6 cellular contexts compared by ENCODE assay signal in the genomic region with DNA sequence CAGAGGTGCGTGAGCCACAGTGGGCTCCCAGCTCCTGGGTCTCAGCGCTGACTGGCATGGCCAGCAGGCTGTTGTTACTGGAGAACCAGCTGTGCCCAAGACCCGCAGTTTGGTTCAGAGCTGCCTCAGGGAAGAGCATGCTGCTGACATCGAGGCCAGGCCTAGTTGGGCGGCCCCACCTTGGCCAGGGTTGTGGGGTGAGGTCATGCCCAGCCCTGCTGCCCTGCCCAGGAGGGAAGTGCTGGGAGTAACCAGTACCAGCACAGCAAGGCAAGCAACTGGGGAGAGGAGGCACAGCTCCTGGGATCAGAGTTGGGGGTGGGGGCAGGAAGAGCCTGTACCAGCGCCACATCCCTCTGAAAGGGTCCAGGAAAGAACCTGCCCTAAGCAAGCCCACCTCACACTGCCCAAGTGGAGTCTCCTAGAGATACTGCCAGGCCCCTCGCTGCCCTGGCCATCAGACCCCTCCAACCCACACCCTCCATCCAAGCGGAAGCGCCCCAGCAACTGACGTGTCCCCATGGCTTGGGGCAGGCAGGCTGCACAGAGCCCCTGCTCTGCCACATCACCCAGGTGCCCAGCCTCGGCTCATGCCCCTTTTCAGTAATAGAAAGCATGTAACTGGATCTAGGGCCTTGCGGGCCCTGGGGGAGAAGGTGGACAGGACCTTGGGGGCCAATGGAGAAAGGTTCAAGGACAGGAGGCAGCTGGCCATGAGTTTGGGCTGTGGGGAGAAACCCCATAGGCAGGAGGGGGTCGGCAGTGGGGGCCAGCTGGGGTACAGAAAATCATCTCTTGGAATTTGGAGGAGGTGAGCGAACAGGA. TPM values are rescaled to one million over a fixed set of nuclear protein-coding genes. Genes with fewer than 3 reads are reported as not detected.
A peak's percentile ranks its signal among the peaks of the same experiment; 100 is the strongest.
DNase-seq lines count a peak whose midpoint lies in the region; ATAC-seq and TF ChIP-seq lines count a peak whose summit lies in the region.

No MANE protein-coding gene starts in this region.

- H3K36me3 Mint-ChIP-seq in CD14-positive monocyte: no peaks in the 10 kb centered on the region
- no peaks in the 10 kb centered on the region for H3K36me3 Mint-ChIP-seq in activated T-helper 1 cell treated with anti-CD3 and anti-CD28 coated beads, Interleukin-12 subunit alpha, Interleukin-12 subunit beta, Interleukin-2, Interleukin-4 antibody, amounts not matched to agents 30 ng/mL and 10 ng/mL and 1 ng/mL, durations not matched to agents 14 hours and 24 hours and 36 hours (ENCODE audit: low read depth)

- peak overlapping the region; percentile 59 for H4K8ac ChIP-seq in mesenchymal stem cell (ENCODE audit: low read length)

- H3K4me1 Mint-ChIP-seq in CD14-positive monocyte: peaks cover 10% of the 10 kb centered on the region
- H3K4me1 Mint-ChIP-seq in activated T-helper 1 cell treated with anti-CD3 and anti-CD28 coated beads, Interleukin-12 subunit alpha, Interleukin-12 subunit beta, Interleukin-2, Interleukin-4 antibody, amounts not matched to agents 30 ng/mL and 10 ng/mL and 1 ng/mL, durations not matched to agents 14 hours and 24 hours and 36 hours (ENCODE audit: low read depth): peaks cover 20% of the 10 kb centered on the region

- peak overlapping the region; percentile 12 for H2AK5ac ChIP-seq in mesenchymal stem cell (ENCODE audit: low read length, severe bottlenecking)

- H3K4ac ChIP-seq in mesenchymal stem cell (ENCODE audit: low read depth in 1 of 2, low read length in 2 of 2): peak overlapping the region in 1 of 2 experiments; percentile 29

- WGBS in mesenchymal stem cell: 44% methylated on average over 14 of the region's 14 CpGs

- peak overlapping the region; percentile 66 to 87 for H3K4me3 ChIP-seq in mesenchymal stem cell (ENCODE audit: insufficient read depth in 1 of 2, low read depth in 1 of 2, low read length in 2 of 2)

- no peak for ATAC-seq in HG03432 (IDR thresholded peaks at IDR 0.05; ENCODE audit: unreplicated experiment)

- peak overlapping the region; percentile 71 to 83 for H3K4me3 Mint-ChIP-seq in CD14-positive monocyte
- H3K4me3 Mint-ChIP-seq in activated T-helper 1 cell treated with anti-CD3 and anti-CD28 coated beads, Interleukin-12 subunit alpha, Interleukin-12 subunit beta, Interleukin-2, Interleukin-4 antibody, amounts not matched to agents 30 ng/mL and 10 ng/mL and 1 ng/mL, durations not matched to agents 14 hours and 24 hours and 36 hours: peak overlapping the region; percentile 84

- peak overlapping the region; percentile 23 to 62 for H3K18ac ChIP-seq in mesenchymal stem cell (ENCODE audit: low read depth in 1 of 2, low read length in 2 of 2)

- H3K79me1 ChIP-seq in mesenchymal stem cell (replicated peaks; ENCODE audit: low read length, poor library complexity, severe bottlenecking): peaks cover 20% of the 10 kb centered on the region

- H3K9me3 ChIP-seq in mesenchymal stem cell (ENCODE audit: control insufficient read depth, low read length): no peaks in the 10 kb centered on the region

- peak overlapping the region; percentile 83 for H3K4me2 ChIP-seq in mesenchymal stem cell (ENCODE audit: low read length, poor library complexity, severe bottlenecking)

- no peak overlapping the region for H2BK5ac ChIP-seq in mesenchymal stem cell (ENCODE audit: low read depth, low read length, poor library complexity, severe bottlenecking)

- DNase-seq in CD14-positive monocyte (ENCODE audit: low spot score) (no peak), mesenchymal stem cell (no peak), NCI-H82 (lab: John Stamatoyannopoulos, UW) (no peak)
- no peak for DNase-seq in activated T-helper 1 cell treated with anti-CD3 and anti-CD28 coated beads, Interleukin-12 subunit alpha, Interleukin-12 subunit beta, Interleukin-2, Interleukin-4 antibody, amounts not matched to agents 30 ng/mL and 10 ng/mL and 1 ng/mL, durations not matched to agents 14 hours and 24 hours and 36 hours (ENCODE audit: low spot score)
- DNase-seq in stimulated activated CD4-positive, alpha-beta T cell treated with anti-CD3 and anti-CD28 coated beads, Interleukin-2, amount 100 ng/mL, for 48 hours: no peak

- peak overlapping the region in 1 of 7 donors; percentile 81 for H3K27ac Mint-ChIP-seq in CD14-positive monocyte
- H3K27ac Mint-ChIP-seq in activated T-helper 1 cell treated with anti-CD3 and anti-CD28 coated beads, Interleukin-12 subunit alpha, Interleukin-12 subunit beta, Interleukin-2, Interleukin-4 antibody, amounts not matched to agents 30 ng/mL and 10 ng/mL and 1 ng/mL, durations not matched to agents 14 hours and 24 hours and 36 hours: peak overlapping the region; percentile 52

- no peaks in the 10 kb centered on the region for H3K27me3 ChIP-seq in mesenchymal stem cell (ENCODE audit: control insufficient read depth in 1 of 2, insufficient read depth in 1 of 2, low read length in 2 of 2)

- H2BK15ac ChIP-seq in mesenchymal stem cell (ENCODE audit: low read depth, poor library complexity, severe bottlenecking): peak overlapping the region; percentile 55

- peak overlapping the region; percentile 89 for H3K9ac ChIP-seq in mesenchymal stem cell (ENCODE audit: low read length)

- no peak overlapping the region for H3K27ac ChIP-seq in mesenchymal stem cell (ENCODE audit: low read length, poor library complexity, severe bottlenecking)

- H3K4me1 ChIP-seq in mesenchymal stem cell (ENCODE audit: control insufficient read depth, insufficient read depth, low read depth, low read length): peaks cover 35% of the 10 kb centered on the region

- no peak overlapping the region for H3K23ac ChIP-seq in mesenchymal stem cell (ENCODE audit: low read length in 2 of 2)

- peak overlapping the region; percentile 46 for H2AFZ ChIP-seq in mesenchymal stem cell (ENCODE audit: low read depth, low read length)

- no peak overlapping the region for H2BK120ac ChIP-seq in mesenchymal stem cell (ENCODE audit: low read depth, low read length)

- peak overlapping the region; percentile 14 for H4K91ac ChIP-seq in mesenchymal stem cell (ENCODE audit: low read length)

- TF ChIP-seq CTCF in CD14-positive monocyte (IDR thresholded peaks at IDR 0.05): no peak

- peaks cover 0 to 2% (median 0%) of the 10 kb centered on the region in 7 donors for H3K9me3 Mint-ChIP-seq in CD14-positive monocyte
- no peaks in the 10 kb centered on the region for H3K9me3 Mint-ChIP-seq in activated T-helper 1 cell treated with anti-CD3 and anti-CD28 coated beads, Interleukin-12 subunit alpha, Interleukin-12 subunit beta, Interleukin-2, Interleukin-4 antibody, amounts not matched to agents 30 ng/mL and 10 ng/mL and 1 ng/mL, durations not matched to agents 14 hours and 24 hours and 36 hours

- peak overlapping the region in 1 of 2 experiments; percentile 12 for H2BK12ac ChIP-seq in mesenchymal stem cell (ENCODE audit: low read length in 2 of 2)

- intact Hi-C loops in CD14-positive monocyte (cut with micrococcal nuclease): no loop called here
- intact Hi-C loops in activated T-helper 1 cell treated with anti-CD3 and anti-CD28 coated beads, Interleukin-12 subunit alpha, Interleukin-12 subunit beta, Interleukin-2, Interleukin-4 antibody, amounts not matched to agents 30 ng/mL and 10 ng/mL and 1 ng/mL, durations not matched to agents 14 hours and 24 hours and 36 hours (cut with micrococcal nuclease): no loop called here

- H3K36me3 ChIP-seq in mesenchymal stem cell (ENCODE audit: control insufficient read depth in 1 of 2, insufficient read depth in 2 of 2, low read depth in 1 of 2, low read length in 2 of 2): peaks cover 0 to 5% of the 10 kb centered on the region in 2 experiments

- peaks cover 15 to 27% (median 18%) of the 10 kb centered on the region in 3 donors for H3K27me3 Mint-ChIP-seq in CD14-positive monocyte (ENCODE audit: low read depth in 3 of 3)
- H3K27me3 Mint-ChIP-seq in activated T-helper 1 cell treated with anti-CD3 and anti-CD28 coated beads, Interleukin-12 subunit alpha, Interleukin-12 subunit beta, Interleukin-2, Interleukin-4 antibody, amounts not matched to agents 30 ng/mL and 10 ng/mL and 1 ng/mL, durations not matched to agents 14 hours and 24 hours and 36 hours (ENCODE audit: insufficient read depth): peaks cover 16% of the 10 kb centered on the region

- H3K14ac ChIP-seq in mesenchymal stem cell (ENCODE audit: low read length in 2 of 2): peak overlapping the region in 1 of 2 experiments; percentile 85

RNA-seq across cellular contexts. Expression of gene DOK4, which starts 1.0 kb away (rescaled TPM):
- polyA plus RNA-seq in CD14-positive monocyte: under 1 TPM in 1 of 2 donors, not detected in 1; 0.09 TPM
- 4.4 and 4.9 TPM in 2 replicates for total RNA-seq in activated T-helper 1 cell treated with anti-CD3 and anti-CD28 coated beads, Interleukin-12 subunit alpha, Interleukin-12 subunit beta, Interleukin-2, Interleukin-4 antibody, amounts not matched to agents 30 ng/mL and 10 ng/mL and 1 ng/mL, durations not matched to agents 14 hours and 24 hours and 36 hours
- polyA plus RNA-seq in mesenchymal stem cell (2013, experiment 1 of 2): 29.6 TPM
- 29.7 TPM for polyA plus RNA-seq in mesenchymal stem cell (2013, experiment 2 of 2)

RNA-seq across cellular contexts. Expression of gene POLR2C, which starts 22.8 kb away (rescaled TPM):
- 10 to 100 TPM; 22.6 to 24.4 TPM for polyA plus RNA-seq in CD14-positive monocyte
- 89.2 and 90.9 TPM in 2 replicates for total RNA-seq in activated T-helper 1 cell treated with anti-CD3 and anti-CD28 coated beads, Interleukin-12 subunit alpha, Interleukin-12 subunit beta, Interleukin-2, Interleukin-4 antibody, amounts not matched to agents 30 ng/mL and 10 ng/mL and 1 ng/mL, durations not matched to agents 14 hours and 24 hours and 36 hours
- polyA plus RNA-seq in mesenchymal stem cell (2013, experiment 1 of 2): 39.3 TPM
- 40.0 TPM for polyA plus RNA-seq in mesenchymal stem cell (2013, experiment 2 of 2)

RNA-seq across cellular contexts. Expression of gene COQ9, which starts 38.0 kb away (rescaled TPM):
- polyA plus RNA-seq in CD14-positive monocyte: 10 to 100 TPM; 32.7 to 38.4 TPM
- 51.2 and 51.6 TPM in 2 replicates for total RNA-seq in activated T-helper 1 cell treated with anti-CD3 and anti-CD28 coated beads, Interleukin-12 subunit alpha, Interleukin-12 subunit beta, Interleukin-2, Interleukin-4 antibody, amounts not matched to agents 30 ng/mL and 10 ng/mL and 1 ng/mL, durations not matched to agents 14 hours and 24 hours and 36 hours
- 26.1 TPM for polyA plus RNA-seq in mesenchymal stem cell (2013, experiment 1 of 2)
- 25.9 TPM for polyA plus RNA-seq in mesenchymal stem cell (2013, experiment 2 of 2)

RNA-seq across cellular contexts. Expression of gene CIAPIN1, which starts 38.1 kb away (rescaled TPM):
- 10 to 100 TPM; 42.1 to 46.5 TPM for polyA plus RNA-seq in CD14-positive monocyte
- total RNA-seq in activated T-helper 1 cell treated with anti-CD3 and anti-CD28 coated beads, Interleukin-12 subunit alpha, Interleukin-12 subunit beta, Interleukin-2, Interleukin-4 antibody, amounts not matched to agents 30 ng/mL and 10 ng/mL and 1 ng/mL, durations not matched to agents 14 hours and 24 hours and 36 hours: 98.0 and 98.4 TPM in 2 replicates
- polyA plus RNA-seq in mesenchymal stem cell (2013, experiment 1 of 2): 30.8 TPM
- 33.0 TPM for polyA plus RNA-seq in mesenchymal stem cell (2013, experiment 2 of 2)

RNA-seq across cellular contexts. Expression of gene CCDC102A, which starts 51.1 kb away (rescaled TPM):
- polyA plus RNA-seq in CD14-positive monocyte: not detected
- total RNA-seq in activated T-helper 1 cell treated with anti-CD3 and anti-CD28 coated beads, Interleukin-12 subunit alpha, Interleukin-12 subunit beta, Interleukin-2, Interleukin-4 antibody, amounts not matched to agents 30 ng/mL and 10 ng/mL and 1 ng/mL, durations not matched to agents 14 hours and 24 hours and 36 hours: 5.7 and 7.3 TPM in 2 replicates
- polyA plus RNA-seq in mesenchymal stem cell (2013, experiment 1 of 2): 4.5 TPM
- polyA plus RNA-seq in mesenchymal stem cell (2013, experiment 2 of 2): 4.8 TPM
